1 cellular context compared by ENCODE assay signal in genomic region chr2:180125245-180125962, GRCh38.
TF ChIP-seq lines count a peak whose summit lies in the region.

No MANE protein-coding gene starts in this region.

TF ChIP-seq in IMR-90, 13 proteins besides CTCF, POLR2A, EP300 and RAD21 (continued from another document):
- TF ChIP-seq CHD1 (IDR thresholded peaks at IDR 0.05; ENCODE audit: low read depth, low read length): no peak
- peak; percentile 90 for TF ChIP-seq SMC3 (IDR thresholded peaks at IDR 0.05; ENCODE audit: low read depth, low read length)
